21 cellular contexts compared by ENCODE assay signal in genomic region chr3:16570113-16570512, GRCh38. TPM values are rescaled to one million over a fixed set of nuclear protein-coding genes. Genes with fewer than 3 reads are reported as not detected.
DNase-seq lines count a peak whose midpoint lies in the region; ATAC-seq and TF ChIP-seq lines count a peak whose summit lies in the region.
"Had no signal": no experiment of that assay in that cellular context is flagged by ENCODE, and none has a peak within 500 bp of the region (broad histone marks: within the 10 kb centered on the region; RNA-seq: fewer than 3 reads in every experiment).

No MANE protein-coding gene starts in this region.

- peaks cover 7% of the 10 kb centered on the region for H3K4me1 ChIP-seq in PC-3 (ENCODE audit: insufficient read depth, low read length)
- H3K4me1 ChIP-seq: Caco-2 had no signal

- intact Hi-C loops in PC-3 (cut with micrococcal nuclease): no loop called here

- H2AFZ ChIP-seq in PC-3 (ENCODE audit: low read length): no peak overlapping the region

- peak overlapping the region; percentile 40 for H3K27ac ChIP-seq in PC-3 (ENCODE audit: low read length)

- ATAC-seq in PC-3: peak; percentile 96
- ATAC-seq: T-helper 17 cell had no signal

- DNase-seq in NCI-H748 (lab: John Stamatoyannopoulos, UW; ENCODE audit: unreplicated experiment) (peak; percentile 13), NCI-H748 treated with DMSO at 0.1 percent for 48 hours (lab: John Stamatoyannopoulos, UW) (no peak), NCI-H2029 treated with DMSO at 0.1 percent for 48 hours (lab: John Stamatoyannopoulos, UW) (peak; percentile 89), PC-3 (peak; percentile 41), DMS 273 (lab: John Stamatoyannopoulos, UW; ENCODE audit: unreplicated experiment) (no peak), LoVo (ENCODE audit: low spot score) (no peak), inferior parietal cortex (ENCODE audit: extremely low spot score) (no peak)
- no peak for DNase-seq in activated CD4-positive, alpha-beta T cell treated with anti-CD3 and anti-CD28 coated beads, Interleukin-2, amount 50 U/mL, for 1 hour
- DNase-seq: 8988T, Caco-2, DND-41, KG1, NCI-H1694, NCI-H345, NCI-H82, T-helper 17 cell had no signal

- no peak overlapping the region for H3K4me3 ChIP-seq in PC-3 (ENCODE audit: low read length)

- no peaks in the 10 kb centered on the region for H3K27me3 ChIP-seq in PC-3 (ENCODE audit: low read length)

- no peaks in the 10 kb centered on the region for H3K9me2 ChIP-seq in PC-3 (replicated peaks; ENCODE audit: low read length)

- peak overlapping the region; percentile 47 for H3K4me2 ChIP-seq in PC-3 (ENCODE audit: low read length)

- no TSS peak for BruUV-seq in PC-3 (replicated peaks; lab: Mats Ljungman, UMichigan)

- no peaks in the 10 kb centered on the region for H3K79me2 ChIP-seq in PC-3 (ENCODE audit: low read length)

- H3K9ac ChIP-seq in PC-3 (ENCODE audit: low read length): peak overlapping the region; percentile 16; the same call in 1 of the 2 replicates

- no peaks in the 10 kb centered on the region for H3K9me3 ChIP-seq in PC-3 (ENCODE audit: low read length)
- H3K9me3 ChIP-seq: Caco-2 had no signal

- POLR2A ChIA-PET in PC-3 (lab: Charles Lee; ENCODE audit: unreplicated experiment): no interaction called here

- no peaks in the 10 kb centered on the region for H3K36me3 ChIP-seq in PC-3 (ENCODE audit: low read depth, low read length)

- H3F3A ChIP-seq in PC-3 (ENCODE audit: low read length, unreplicated experiment): no peaks in the 10 kb centered on the region

- TF ChIP-seq CTCF in PC-3 (conservative IDR thresholded peaks at IDR 0.05; ENCODE audit: low read depth, low read length): no peak

- no peaks in the 10 kb centered on the region for H4K20me1 ChIP-seq in PC-3 (ENCODE audit: low read length)

- CTCF ChIA-PET in PC-3 (lab: Charles Lee): no interaction called here

RNA-seq across cellular contexts. Expression of gene DAZL, which starts 35.1 kb away (rescaled TPM):
- 0.04 TPM in 1 of 2 replicates, not detected in the other for total RNA-seq in PC-3 (2014; rRNA removed)
- total RNA-seq: B cell, Caco-2, G401, H4, M059J, SK-MEL-5, T-helper 17 cell had no signal

RNA-seq across cellular contexts. Expression of gene RFTN1, which starts 56.6 kb away (rescaled TPM):
- total RNA-seq in PC-3 (2014; rRNA removed): 9.7 and 12.3 TPM in 2 replicates

Comparison
In these comparisons a context has a peak if more than half of its experiments do, and no peak if none do; other contexts are left out.
1. DNase-seq: peak in NCI-H748 (single experiment), NCI-H2029 treated with DMSO at 0.1 percent for 48 hours (single experiment) and PC-3 (single experiment); none in NCI-H748 treated with DMSO at 0.1 percent for 48 hours (single experiment), DMS 273 (single experiment), LoVo (single experiment), activated CD4-positive, alpha-beta T cell treated with anti-CD3 and anti-CD28 coated beads, Interleukin-2, amount 50 U/mL, for 1 hour (single experiment) and inferior parietal cortex (single experiment).